In the genomic region with DNA sequence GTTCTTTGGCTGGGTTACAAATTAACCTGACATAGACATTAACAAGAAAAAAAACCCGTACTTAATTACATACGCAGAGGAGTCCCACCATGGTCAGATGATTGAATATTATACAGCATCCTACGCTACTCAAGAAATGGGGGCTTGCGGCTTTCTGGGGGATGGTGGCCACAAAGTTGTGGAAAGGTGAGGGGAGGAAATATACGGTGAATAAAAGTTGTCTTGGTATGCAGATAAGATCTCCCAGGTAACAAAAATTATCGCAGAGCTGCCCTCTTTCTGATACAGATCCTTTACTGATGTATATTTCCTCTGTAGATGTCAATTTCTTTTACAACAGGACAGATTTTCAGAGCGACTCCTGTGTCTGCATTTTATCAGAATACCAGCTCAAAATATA, we compare ENCODE assay signal across 8 cellular contexts. TPM values are rescaled to one million over a fixed set of nuclear protein-coding genes. Genes with fewer than 3 reads are reported as not detected.
DNase-seq lines count a peak whose midpoint lies in the region; ATAC-seq and TF ChIP-seq lines count a peak whose summit lies in the region.

No MANE protein-coding gene starts in this region.

- no peak for ATAC-seq in HG03342 (IDR thresholded peaks at IDR 0.05; ENCODE audit: unreplicated experiment)
- no peak for ATAC-seq in GM21360 (IDR thresholded peaks at IDR 0.05; ENCODE audit: unreplicated experiment)

- H3K36me3 ChIP-seq in PC-9 (ENCODE audit: low read depth) (peaks cover 22% of the 10 kb centered on the region), ovary (no peaks in the 10 kb centered on the region)

- H3K4me1 Mint-ChIP-seq in Calu3 (ENCODE audit: low read depth, unreplicated experiment): peaks cover 9% of the 10 kb centered on the region

- H3K79me2 ChIP-seq in PC-9 (ENCODE audit: low read depth): peaks cover 97% of the 10 kb centered on the region

- no peaks in the 10 kb centered on the region for H3K27me3 Mint-ChIP-seq in Calu3 (ENCODE audit: unreplicated experiment)

- H3K27ac ChIP-seq in PC-9 (no peak overlapping the region), ovary (peak overlapping the region in 1 of 2 donors; percentile 88)

- TF ChIP-seq CTCF in Calu3 (IDR thresholded peaks at IDR 0.05; ENCODE audit: unreplicated experiment) (no peak), PC-9 (conservative IDR thresholded peaks at IDR 0.05) (no peak), epithelial cell of esophagus (IDR thresholded peaks at IDR 0.05; ENCODE audit: insufficient read depth, low read depth, low read length, missing control alignments) (no peak), ovary (IDR thresholded peaks at IDR 0.05) (no peak)

- POLR2A ChIA-PET in PC-9 (lab: Charles Lee; ENCODE audit: unreplicated experiment): interaction anchor here (0.6 kb wide), 1 partner anchor 18 kb away, joined by 5 read pairs; no protein-coding TSS in a partner anchor

- H3K27me3 ChIP-seq in PC-9 (ENCODE audit: insufficient read depth, low read depth): no peaks in the 10 kb centered on the region
- no peaks in the 10 kb centered on the region for H3K27me3 ChIP-seq in ovary

- no peaks in the 10 kb centered on the region for H3K9me2 ChIP-seq in PC-9 (ENCODE audit: insufficient read depth)

- peaks cover 35% of the 10 kb centered on the region for H3K4me1 ChIP-seq in PC-9 (replicated peaks; ENCODE audit: insufficient read depth)
- H3K4me1 ChIP-seq in ovary (ENCODE audit: insufficient read depth): peaks cover 5% of the 10 kb centered on the region

- no peaks in the 10 kb centered on the region for H3K9me3 ChIP-seq in PC-9 (ENCODE audit: insufficient read depth, low read depth)
- H3K9me3 ChIP-seq in ovary: no peaks in the 10 kb centered on the region

- no peak for DNase-seq in Calu3
- DNase-seq in PC-9: no peak
- DNase-seq in epithelial cell of esophagus (ENCODE audit: low read depth): no peak
- DNase-seq in ovary: no peak
- DNase-seq in activated CD8-positive, alpha-beta memory T cell treated with anti-CD3 and anti-CD28 coated beads, Interleukin-2, amount 50 U/mL, for 4 hours: no peak
- no peak for DNase-seq in iPS-NIHi11 (ENCODE audit: low spot score)

- BruUV-seq in Calu3 (replicated peaks; lab: Mats Ljungman, UMichigan): no TSS peak
- BruUV-seq in PC-9 (replicated peaks; lab: Mats Ljungman, UMichigan): no TSS peak

- no peaks in the 10 kb centered on the region for H3F3A ChIP-seq in PC-9 (ENCODE audit: insufficient read depth, low read depth)

- TF ChIP-seq EP300 in ovary (IDR thresholded peaks at IDR 0.05): no peak

- intact Hi-C loops in Calu3 (cut with micrococcal nuclease; ENCODE audit: unreplicated experiment): loop anchor here (2.0 to 10.0 kb wide), 3 partner anchors 212 to 261 kb away; a partner anchor contains a TSS
- intact Hi-C loops in PC-9 (cut with micrococcal nuclease; ENCODE audit: unreplicated experiment): loop anchor here (1.0 to 10.0 kb wide), 5 partner anchors 195 to 297 kb away; a partner anchor contains a TSS
- intact Hi-C loops in ovary (cut with DNase I): loop anchor here in 3 of 4 donors (2.0 to 10.0 kb wide), 4 partner anchors 211 to 785 kb away; a partner anchor contains a TSS

- peak overlapping the region; percentile 92 for H3K4me2 ChIP-seq in PC-9

- no peaks in the 10 kb centered on the region for H3K9me3 Mint-ChIP-seq in Calu3 (ENCODE audit: low read depth, unreplicated experiment)

- peaks cover 31% of the 10 kb centered on the region for H4K20me1 ChIP-seq in PC-9 (ENCODE audit: insufficient read depth)

- no peak for TF ChIP-seq POLR2A in ovary (IDR thresholded peaks at IDR 0.05)

- peak overlapping the region; percentile 89 for H3K4me3 ChIP-seq in PC-9
- peak overlapping the region; percentile 89 for H3K4me3 ChIP-seq in epithelial cell of esophagus (ENCODE audit: low read length)
- peak overlapping the region; percentile 90 for H3K4me3 ChIP-seq in ovary

- H3K4me3 Mint-ChIP-seq in Calu3 (ENCODE audit: low read depth, unreplicated experiment): peak overlapping the region; percentile 91

- 0 to 2% (median 1%) methylated on average over 7 of the region's 7 CpGs for WGBS in ovary, 3 donors

- CTCF ChIA-PET in Calu3 (lab: Charles Lee): no interaction called here
- CTCF ChIA-PET in PC-9 (lab: Charles Lee): interaction anchor here (0.7 kb wide), 1 partner anchor 72 kb away, joined by 3 read pairs; no protein-coding TSS in a partner anchor

- peaks cover 27% of the 10 kb centered on the region for H3K36me3 Mint-ChIP-seq in Calu3 (ENCODE audit: insufficient read depth, unreplicated experiment)

- no peak overlapping the region for H2AFZ ChIP-seq in PC-9

- peak overlapping the region; percentile 89 for H3K27ac Mint-ChIP-seq in Calu3 (ENCODE audit: unreplicated experiment)

RNA-seq across cellular contexts. Expression of a gene that starts 0.9 kb away (rescaled TPM):
- 34.8 and 39.0 TPM in 2 replicates for total RNA-seq in Calu3 (2022)
- total RNA-seq in PC-9 (2021): 53.2 and 54.2 TPM in 2 replicates
- total RNA-seq in ovary: 10 to 100 TPM; 31.4 to 65.0 (median 56.9) TPM
- polyA plus RNA-seq in ovary: 10 to 100 TPM; 25.8 to 32.5 TPM

RNA-seq across cellular contexts. Expression of a gene that starts 1.1 kb away (rescaled TPM):
- total RNA-seq in Calu3 (2022) (26.9 and 35.3 TPM in 2 replicates), PC-9 (2021) (36.8 and 53.7 TPM in 2 replicates), ovary (1 to 10 TPM in 1 of 7 donors, under 1 TPM in 4, not detected in 2; 0.25 to 1.9 (median 0.48) TPM)
- polyA plus RNA-seq in ovary: 1 to 10 TPM in 1 of 2 donors, under 1 TPM in 1; 0.48 to 1.3 TPM

RNA-seq across cellular contexts. Expression of a gene that starts 28.2 kb away (rescaled TPM):
- total RNA-seq in Calu3 (2022) (0.09 and 0.10 TPM in 2 replicates), PC-9 (2021) (not detected in 2 replicates), ovary (under 1 TPM in 2 of 7 donors, not detected in 5; 0.03 to 0.05 TPM)
- under 1 TPM; 0.03 to 0.17 TPM for polyA plus RNA-seq in ovary
